12 cellular contexts compared by ENCODE assay signal in genomic region chr10:17808971-17809841, GRCh38. TPM values are rescaled to one million over a fixed set of nuclear protein-coding genes. Genes with fewer than 3 reads are reported as not detected.
DNase-seq lines count a peak whose midpoint lies in the region; ATAC-seq, FAIRE-seq and TF ChIP-seq lines count a peak whose summit lies in the region.
"Had no signal": no experiment of that assay in that cellular context is flagged by ENCODE, and none has a peak within 500 bp of the region (broad histone marks: within the 10 kb centered on the region; RNA-seq: fewer than 3 reads in every experiment).

MRC1 (plus strand) TSS chr10:17809348; CDS start chr10:17809466, 118 bp downstream.

- no peak within 1 kb of the TSS for H3K4me3 Mint-ChIP-seq in activated CD4-positive, alpha-beta memory T cell treated with anti-CD3 and anti-CD28 coated beads, Interleukin-2, amount 10 ng/mL, durations not matched to agents 7 days and 5 days
- no peak within 1 kb of the TSS for H3K4me3 Mint-ChIP-seq in activated T-helper 2 cell treated with anti-CD3 and anti-CD28 coated beads, Interferon-gamma antibody, Interleukin-2, Interleukin-4, amounts not matched to agents 10 μg/mL and 5 μg/mL and 100 μg/mL, durations not matched to agents 14 hours and 24 hours and 36 hours (ENCODE audit: low read depth)

- H3K4me1 Mint-ChIP-seq in activated CD4-positive, alpha-beta memory T cell treated with anti-CD3 and anti-CD28 coated beads, Interleukin-2, amount 10 ng/mL, durations not matched to agents 7 days and 5 days = peaks cover 3% of the 10 kb centered on the region
- H3K4me1 Mint-ChIP-seq in activated T-helper 2 cell treated with anti-CD3 and anti-CD28 coated beads, Interferon-gamma antibody, Interleukin-2, Interleukin-4, amounts not matched to agents 10 μg/mL and 5 μg/mL and 100 μg/mL, durations not matched to agents 14 hours and 24 hours and 36 hours (ENCODE audit: low read depth) = peaks cover 7% of the 10 kb centered on the region

- H3K36me3 Mint-ChIP-seq in activated CD4-positive, alpha-beta memory T cell treated with anti-CD3 and anti-CD28 coated beads, Interleukin-2, amount 10 ng/mL, durations not matched to agents 7 days and 5 days (ENCODE audit: low read depth) = no peaks in the 10 kb centered on the region
- no peaks in the 10 kb centered on the region for H3K36me3 Mint-ChIP-seq in activated T-helper 2 cell treated with anti-CD3 and anti-CD28 coated beads, Interferon-gamma antibody, Interleukin-2, Interleukin-4, amounts not matched to agents 10 μg/mL and 5 μg/mL and 100 μg/mL, durations not matched to agents 14 hours and 24 hours and 36 hours (ENCODE audit: low read depth)

- CTCF ChIA-PET in activated CD4-positive, alpha-beta memory T cell treated with anti-CD3 and anti-CD28 coated beads, Interleukin-2, amount 10 ng/mL, durations not matched to agents 7 days and 5 days (lab: Charles Lee) = no interaction called here

- H3K27me3 Mint-ChIP-seq in activated CD4-positive, alpha-beta memory T cell treated with anti-CD3 and anti-CD28 coated beads, Interleukin-2, amount 10 ng/mL, durations not matched to agents 7 days and 5 days = peaks cover 13% of the 10 kb centered on the region
- peaks cover 7% of the 10 kb centered on the region for H3K27me3 Mint-ChIP-seq in activated T-helper 2 cell treated with anti-CD3 and anti-CD28 coated beads, Interferon-gamma antibody, Interleukin-2, Interleukin-4, amounts not matched to agents 10 μg/mL and 5 μg/mL and 100 μg/mL, durations not matched to agents 14 hours and 24 hours and 36 hours (ENCODE audit: low read depth)

- peak within 1 kb of the TSS; percentile 64 for H3K4me2 ChIP-seq in BLaER1

- H3K9me3 ChIP-seq in BLaER1 = peaks cover 5% of the 10 kb centered on the region; the same call in 1 of the 2 replicates
- H3K9me3 ChIP-seq: colonic mucosa had no signal

- H3K9ac ChIP-seq in BLaER1 = 0 out of 2 replicates have a peak within 1 kb of the TSS, but pooled peaks have one; percentile 8
- no peak within 1 kb of the TSS for H3K9ac ChIP-seq in rectal smooth muscle tissue (ENCODE audit: low read length)

- TF ChIP-seq CTCF in bronchial epithelial cell (IDR thresholded peaks at IDR 0.05; ENCODE audit: insufficient read depth, low read length, severe bottlenecking) = no peak

- H3K27ac Mint-ChIP-seq in activated CD4-positive, alpha-beta memory T cell treated with anti-CD3 and anti-CD28 coated beads, Interleukin-2, amount 10 ng/mL, durations not matched to agents 7 days and 5 days = no peak within 1 kb of the TSS
- H3K27ac Mint-ChIP-seq in activated T-helper 2 cell treated with anti-CD3 and anti-CD28 coated beads, Interferon-gamma antibody, Interleukin-2, Interleukin-4, amounts not matched to agents 10 μg/mL and 5 μg/mL and 100 μg/mL, durations not matched to agents 14 hours and 24 hours and 36 hours = no peak within 1 kb of the TSS

- H3K9me3 Mint-ChIP-seq in activated CD4-positive, alpha-beta memory T cell treated with anti-CD3 and anti-CD28 coated beads, Interleukin-2, amount 10 ng/mL, durations not matched to agents 7 days and 5 days = no peaks in the 10 kb centered on the region
- H3K9me3 Mint-ChIP-seq in activated T-helper 2 cell treated with anti-CD3 and anti-CD28 coated beads, Interferon-gamma antibody, Interleukin-2, Interleukin-4, amounts not matched to agents 10 μg/mL and 5 μg/mL and 100 μg/mL, durations not matched to agents 14 hours and 24 hours and 36 hours = no peaks in the 10 kb centered on the region

- H3K36me3 ChIP-seq in BLaER1 (no peaks in the 10 kb centered on the region), bronchial epithelial cell (ENCODE audit: control insufficient read depth, insufficient read depth, low read length) (no peaks in the 10 kb centered on the region), rectal smooth muscle tissue (ENCODE audit: control insufficient read depth, insufficient read depth, low read length) (no peaks in the 10 kb centered on the region)
- H3K36me3 ChIP-seq: colonic mucosa had no signal

- DNase-seq in bronchial epithelial cell (ENCODE audit: low read depth) = no peak
- no peak for DNase-seq in left lobe of liver (ENCODE audit: low spot score)
- DNase-seq in activated CD4-positive, alpha-beta memory T cell treated with anti-CD3 and anti-CD28 coated beads, Interleukin-2, amount 10 ng/mL, durations not matched to agents 7 days and 5 days = no peak
- DNase-seq in NCI-H1930 (lab: John Stamatoyannopoulos, UW) = no peak
- DNase-seq in NCI-H345 (lab: John Stamatoyannopoulos, UW) = no peak
- no peak for DNase-seq in activated T-helper 2 cell treated with anti-CD3 and anti-CD28 coated beads, Interferon-gamma antibody, Interleukin-2, Interleukin-4, amounts not matched to agents 10 μg/mL and 5 μg/mL and 100 μg/mL, durations not matched to agents 14 hours and 24 hours and 36 hours (ENCODE audit: low spot score)
- DNase-seq: activated CD4-positive, alpha-beta T cell treated with anti-CD3 and anti-CD28 coated beads, Interleukin-2, amount 50 U/mL, for 1 hour; activated naive CD4-positive, alpha-beta T cell; colonic mucosa; NCI-H1048 had no signal

- ATAC-seq in left lobe of liver = peak; percentile 67

- H3K4me1 ChIP-seq in BLaER1 = peaks cover 40% of the 10 kb centered on the region
- no peaks in the 10 kb centered on the region for H3K4me1 ChIP-seq in rectal smooth muscle tissue (ENCODE audit: control insufficient read depth, insufficient read depth, low read length)
- H3K4me1 ChIP-seq: colonic mucosa had no signal

- POLR2A ChIA-PET in activated CD4-positive, alpha-beta memory T cell treated with anti-CD3 and anti-CD28 coated beads, Interleukin-2, amount 10 ng/mL, durations not matched to agents 7 days and 5 days (lab: Charles Lee) = no interaction called here

- H3K4me3 ChIP-seq in BLaER1 (no peak within 1 kb of the TSS), bronchial epithelial cell (ENCODE audit: low read depth, low read length) (no peak within 1 kb of the TSS), rectal smooth muscle tissue (ENCODE audit: low read length) (peak within 1 kb of the TSS; percentile 27)

- H3K27ac ChIP-seq in BLaER1 (no peak within 1 kb of the TSS), rectal smooth muscle tissue (ENCODE audit: low read depth, low read length) (no peak within 1 kb of the TSS)
- H3K27ac ChIP-seq: colonic mucosa had no signal

- peak; percentile 13 for FAIRE-seq in bronchial epithelial cell (lab: Jason Lieb, UNC)

- H3K27me3 ChIP-seq in BLaER1 (no peaks in the 10 kb centered on the region), bronchial epithelial cell (ENCODE audit: control insufficient read depth, insufficient read depth, low read length) (no peaks in the 10 kb centered on the region), rectal smooth muscle tissue (ENCODE audit: control insufficient read depth, insufficient read depth, low read length) (no peaks in the 10 kb centered on the region)
- H3K27me3 ChIP-seq: colonic mucosa had no signal

- intact Hi-C loops in activated T-helper 2 cell treated with anti-CD3 and anti-CD28 coated beads, Interferon-gamma antibody, Interleukin-2, Interleukin-4, amounts not matched to agents 10 μg/mL and 5 μg/mL and 100 μg/mL, durations not matched to agents 14 hours and 24 hours and 36 hours (cut with micrococcal nuclease) = no loop called here

- no peaks in the 10 kb centered on the region for H4K20me1 ChIP-seq in BLaER1

RNA-seq across cellular contexts. Expression of gene MRC1, which starts in this region (rescaled TPM):
- total RNA-seq in bronchial epithelial cell (under 0.01 TPM in 2 replicates), left lobe of liver (30.9 TPM)
- total RNA-seq in activated CD4-positive, alpha-beta memory T cell treated with anti-CD3 and anti-CD28 coated beads, Interleukin-2, amount 10 ng/mL, durations not matched to agents 7 days and 5 days = not detected
- not detected in 2 replicates for total RNA-seq in activated T-helper 2 cell treated with anti-CD3 and anti-CD28 coated beads, Interferon-gamma antibody, Interleukin-2, Interleukin-4, amounts not matched to agents 10 μg/mL and 5 μg/mL and 100 μg/mL, durations not matched to agents 14 hours and 24 hours and 36 hours

Comparison
In these comparisons a context has a peak if more than half of its experiments do, and no peak if none do; other contexts are left out.
1. RNA of gene MRC1 (total RNA-seq): 30.9 TPM in left lobe of liver (single experiment); not detected in activated CD4-positive, alpha-beta memory T cell treated with anti-CD3 and anti-CD28 coated beads, Interleukin-2, amount 10 ng/mL, durations not matched to agents 7 days and 5 days, under 0.01 TPM in bronchial epithelial cell and not detected in activated T-helper 2 cell treated with anti-CD3 and anti-CD28 coated beads, Interferon-gamma antibody, Interleukin-2, Interleukin-4, amounts not matched to agents 10 μg/mL and 5 μg/mL and 100 μg/mL, durations not matched to agents 14 hours and 24 hours and 36 hours; every median in the first group is over 10 times any median in the second.